ENCODE assay signal across 7 cellular contexts in genomic region chr5:6623228-6623627, GRCh38.
"Had no signal": no experiment of that assay in that cellular context is flagged by ENCODE, and none has a peak within 500 bp of the region (broad histone marks: within the 10 kb centered on the region; RNA-seq: fewer than 3 reads in every experiment).

No MANE protein-coding gene starts in this region.

- DNase-seq: H9, HCEC 1CT, HFFc6, KG1 had no signal

- H3K27ac Mint-ChIP-seq: GM23338, H9, HFFc6 had no signal

- H3K4me3 Mint-ChIP-seq: GM23338, H9, HFFc6, IgD-negative memory B cell had no signal

- H3K4me1 Mint-ChIP-seq: GM23338, H9 had no signal

- H3K9me3 Mint-ChIP-seq: GM23338, H9 had no signal

- ATAC-seq: GM23338, HepG2 had no signal

- H3K27me3 Mint-ChIP-seq: IgD-negative memory B cell had no signal
